18 cellular contexts compared by ENCODE assay signal in genomic region chr12:27865421-27865820, GRCh38.
DNase-seq lines count a peak whose midpoint lies in the region; ATAC-seq and TF ChIP-seq lines count a peak whose summit lies in the region.
"Had no signal": no experiment of that assay in that cellular context is flagged by ENCODE, and none has a peak within 500 bp of the region (broad histone marks: within the 10 kb centered on the region; RNA-seq: fewer than 3 reads in every experiment).

No MANE protein-coding gene starts in this region.

- H3K4me3 Mint-ChIP-seq in HFFc6 = peak overlapping the region; percentile 8; the same call in 1 of the 2 replicates
- H3K4me3 Mint-ChIP-seq: brain; effector memory CD8-positive, alpha-beta T cell; stimulated activated naive CD8-positive, alpha-beta T cell treated with anti-CD3 and anti-CD28 coated beads, Interleukin-15, amount 100 ng/mL, for 72 hours had no signal

- ATAC-seq in HG03520 (IDR thresholded peaks at IDR 0.05; ENCODE audit: unreplicated experiment) (no peak), GM19395 (IDR thresholded peaks at IDR 0.05; ENCODE audit: unreplicated experiment) (no peak)
- ATAC-seq: A549; effector memory CD8-positive, alpha-beta T cell; heart right ventricle; pancreas had no signal

- H3K27ac Mint-ChIP-seq in HFFc6 = peak overlapping the region; percentile 59
- H3K27ac Mint-ChIP-seq: brain; effector memory CD8-positive, alpha-beta T cell; stimulated activated naive CD8-positive, alpha-beta T cell treated with anti-CD3 and anti-CD28 coated beads, Interleukin-15, amount 100 ng/mL, for 72 hours had no signal

- POLR2A ChIA-PET in AG04449 (lab: Yijun Ruan, JAX) = no interaction called here

- CTCF ChIA-PET in AG04449 (lab: Yijun Ruan, JAX) = interaction anchor here (1.8 kb wide), 1 partner anchor 44 kb away, joined by 7 read pairs; no protein-coding TSS in a partner anchor

- no peaks in the 10 kb centered on the region for H3K36me3 Mint-ChIP-seq in HFFc6 (ENCODE audit: low read depth)
- H3K36me3 Mint-ChIP-seq: brain had no signal

- H3K27me3 Mint-ChIP-seq in HFFc6 (ENCODE audit: insufficient read depth) = peaks cover under 1% of the 10 kb centered on the region; the same call in 1 of the 2 replicates

- H3K4me3 ChIP-seq in AG04449 (ENCODE audit: low read depth, low read length) = no peak overlapping the region
- H3K4me3 ChIP-seq: A549, heart right ventricle, pancreas had no signal

- TF ChIP-seq CTCF in AG04449 (IDR thresholded peaks at IDR 0.05; ENCODE audit: insufficient read depth, low read length, missing control alignments) = no peak
- no peak for TF ChIP-seq CTCF in HFFc6 (IDR thresholded peaks at IDR 0.05)

- H3K9me3 Mint-ChIP-seq in HFFc6 = no peaks in the 10 kb centered on the region
- H3K9me3 Mint-ChIP-seq: brain; effector memory CD8-positive, alpha-beta T cell; stimulated activated naive CD8-positive, alpha-beta T cell treated with anti-CD3 and anti-CD28 coated beads, Interleukin-15, amount 100 ng/mL, for 72 hours had no signal

- H3K4me1 Mint-ChIP-seq in HFFc6 (ENCODE audit: low read depth) = peaks cover 77% of the 10 kb centered on the region

- DNase-seq in AG04449 (ENCODE audit: low read depth, low spot score) (peak; percentile 67), HFFc6 (peak; percentile 73), SW480 (ENCODE audit: low spot score) (peak; percentile 41), fibroblast of peridontal ligament (ENCODE audit: extremely low read depth) (peak; percentile 93), NCI-H1417 (lab: John Stamatoyannopoulos, UW) (no peak), hypothalamus (lab: John Stamatoyannopoulos, UW) (no peak)
- DNase-seq: activated gamma-delta T cell; effector memory CD8-positive, alpha-beta T cell; heart right ventricle; NCI-H345; pancreas; stimulated activated naive CD8-positive, alpha-beta T cell treated with anti-CD3 and anti-CD28 coated beads, Interleukin-15, amount 100 ng/mL, for 72 hours; SW 1271; WERI-Rb-1 had no signal

Comparison
In these comparisons a context has a peak if more than half of its experiments do, and no peak if none do; other contexts are left out.
1. DNase-seq: peak in AG04449 (single experiment), HFFc6 (single experiment), SW480 (single experiment) and fibroblast of peridontal ligament (single experiment); none in NCI-H1417 (0 of 3) and hypothalamus (0 of 51).